ENCODE assay signal across 22 cellular contexts in the genomic region with DNA sequence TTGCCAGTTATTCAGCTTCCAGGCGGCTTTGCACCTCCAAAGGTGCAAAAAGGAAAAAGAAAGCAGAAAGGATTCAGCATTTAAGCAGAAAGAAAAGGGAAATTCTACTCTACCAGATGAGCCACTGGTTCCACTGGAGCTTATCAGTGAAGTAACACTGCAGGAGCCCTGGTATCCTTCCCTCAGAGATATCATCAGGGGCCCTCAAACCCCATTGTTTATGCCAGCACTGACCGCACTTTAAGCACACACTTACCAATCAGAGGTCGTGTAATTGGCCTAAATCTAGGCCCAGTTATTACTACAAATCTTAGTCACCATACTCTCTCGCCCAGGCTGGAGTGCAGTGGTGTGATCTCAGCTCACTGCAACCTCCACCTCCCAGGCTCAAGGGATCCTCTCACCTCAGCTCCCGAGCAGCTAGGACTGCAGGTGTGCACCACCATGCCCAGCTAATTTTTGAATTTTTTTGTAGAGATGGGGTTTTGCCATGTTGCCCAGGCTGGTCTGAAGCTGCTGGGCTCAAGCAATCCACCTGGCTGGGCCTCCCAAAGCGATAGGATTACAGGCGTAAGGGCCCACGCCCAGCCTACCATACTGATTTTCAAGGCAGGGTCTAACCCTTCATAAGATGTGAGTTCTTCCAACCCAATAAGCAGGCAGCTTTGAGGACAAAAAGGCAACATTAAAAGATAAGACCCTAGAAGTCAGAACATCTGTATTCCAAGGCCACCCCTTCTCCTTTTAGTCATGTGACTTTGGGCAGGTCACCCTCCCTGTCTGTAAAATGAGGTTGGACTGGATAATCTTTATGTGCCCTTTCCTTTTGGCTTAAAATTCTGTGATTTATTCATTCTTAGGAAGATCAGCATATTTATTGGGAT.
A peak's percentile ranks its signal among the peaks of the same experiment; 100 is the strongest.
DNase-seq lines count a peak whose midpoint lies in the region; ATAC-seq, FAIRE-seq and TF ChIP-seq lines count a peak whose summit lies in the region.
"Had no signal": no experiment of that assay in that cellular context is flagged by ENCODE, and none has a peak within 500 bp of the region (broad histone marks: within the 10 kb centered on the region; RNA-seq: fewer than 3 reads in every experiment).

No MANE protein-coding gene starts in this region.

- H3K4me1 ChIP-seq in A673 (ENCODE audit: insufficient read depth, low read length, poor library complexity, severe bottlenecking), result peaks cover 36% of the 10 kb centered on the region
- peaks cover 47% of the 10 kb centered on the region for H3K4me1 ChIP-seq in endodermal cell (ENCODE audit: control insufficient read depth, insufficient read depth, low read length)
- peaks cover 20 to 29% of the 10 kb centered on the region in 2 experiments for H3K4me1 ChIP-seq in trophoblast cell (ENCODE audit: control insufficient read depth in 1 of 2, insufficient read depth in 2 of 2, low read length in 2 of 2)
- H3K4me1 ChIP-seq in pancreas, result peaks cover 0 to 2% (median 0%) of the 10 kb centered on the region in 3 donors

- no peak overlapping the region for H3K4me2 ChIP-seq in trophoblast cell (ENCODE audit: low read length)
- H3K4me2 ChIP-seq: GM23338 had no signal

- peaks cover 22% of the 10 kb centered on the region for H3K79me1 ChIP-seq in trophoblast cell (ENCODE audit: low read length)

- BruUV-seq in A673 (replicated peaks; lab: Mats Ljungman, UMichigan), result no TSS peak

- no peak overlapping the region for H2AFZ ChIP-seq in trophoblast cell (ENCODE audit: insufficient read depth, low read length, poor library complexity)
- H2AFZ ChIP-seq: GM23338 had no signal

- H4K12ac ChIP-seq in trophoblast cell (ENCODE audit: low read depth, low read length), result no peak overlapping the region

- H2BK12ac ChIP-seq in trophoblast cell (ENCODE audit: low read length), result no peak overlapping the region

- peaks cover 59% of the 10 kb centered on the region for H3K4me1 Mint-ChIP-seq in endodermal cell
- H3K4me1 Mint-ChIP-seq: activated naive CD4-positive, alpha-beta T cell treated with anti-CD3 and anti-CD28 coated beads, Interleukin-2, amount 50 U/mL, for 24 hours had no signal

- H3K4me3 ChIP-seq in A673 (ENCODE audit: low read depth, low read length, poor library complexity, severe bottlenecking) (no peak overlapping the region), endodermal cell (ENCODE audit: low read length) (no peak overlapping the region), trophoblast cell (ENCODE audit: low read depth, low read length) (no peak overlapping the region), pancreas (no peak overlapping the region)
- H3K4me3 ChIP-seq: GM23338, tibial nerve had no signal

- H3K79me2 ChIP-seq in trophoblast cell (ENCODE audit: control insufficient read depth, insufficient read depth, low read length, poor library complexity), result no peaks in the 10 kb centered on the region

- POLR2A ChIA-PET in A673 (lab: Charles Lee; ENCODE audit: low non-redundant PET), result no interaction called here

- no peak overlapping the region for H3K23ac ChIP-seq in trophoblast cell (ENCODE audit: low read length)

- FAIRE-seq in pancreas (lab: Jason Lieb, UNC), result no peak
- FAIRE-seq: HepG2, TTC549 had no signal

- intact Hi-C loops in A673 (cut with micrococcal nuclease; ENCODE audit: unreplicated experiment) (no loop called here), pancreas (cut with DNase I) (loop anchor here in 1 of 3 donors (10.0 kb wide), 1 partner anchor 60 kb away; no protein-coding TSS in a partner anchor)

- no peak overlapping the region for H4K91ac ChIP-seq in trophoblast cell (ENCODE audit: low read depth, low read length)

- H3K27me3 Mint-ChIP-seq in endodermal cell (ENCODE audit: insufficient read depth), result no peaks in the 10 kb centered on the region
- H3K27me3 Mint-ChIP-seq: activated naive CD4-positive, alpha-beta T cell treated with anti-CD3 and anti-CD28 coated beads, Interleukin-2, amount 50 U/mL, for 24 hours; CD4-positive, alpha-beta T cell; natural killer cell treated with Interleukin-12 subunit alpha and Interleukin-12 subunit beta and Interleukin-15 and Interleukin-18, amount 100 ng/mL, for 72 hours had no signal

- no peak overlapping the region for H2BK5ac ChIP-seq in trophoblast cell (ENCODE audit: low read depth, low read length, poor library complexity)

- peak overlapping the region; percentile 6 for H3K4me3 Mint-ChIP-seq in endodermal cell
- H3K4me3 Mint-ChIP-seq: activated naive CD4-positive, alpha-beta T cell treated with anti-CD3 and anti-CD28 coated beads, Interleukin-2, amount 50 U/mL, for 24 hours; activated T-cell treated with anti-CD3 and anti-CD28 coated beads, Interleukin-2, amount 50 U/mL, for 4 hours; CD4-positive, alpha-beta T cell; GM23338; natural killer cell treated with Interleukin-12 subunit alpha and Interleukin-12 subunit beta and Interleukin-15 and Interleukin-18, amount 100 ng/mL, for 72 hours had no signal

- peaks cover 2% of the 10 kb centered on the region for H3K36me3 Mint-ChIP-seq in endodermal cell (ENCODE audit: low read depth)

- ATAC-seq in pancreas, result no peak
- ATAC-seq: activated T-cell treated with anti-CD3 and anti-CD28 coated beads, Interleukin-2, amount 50 U/mL, for 4 hours; GM23338 had no signal

- H3K9ac ChIP-seq in endodermal cell (ENCODE audit: extremely low read depth, low read length, poor library complexity, severe bottlenecking) (no peak overlapping the region), trophoblast cell (ENCODE audit: low read length) (no peak overlapping the region)

- CTCF ChIA-PET in A673 (lab: Charles Lee), result interaction anchor here (0.5 kb wide), 1 partner anchor 330 kb away, joined by 3 read pairs; no protein-coding TSS in a partner anchor

- H3K9me3 ChIP-seq in A673 (ENCODE audit: low read depth, low read length, poor library complexity, severe bottlenecking) (no peaks in the 10 kb centered on the region), endodermal cell (ENCODE audit: control insufficient read depth, low read length) (no peaks in the 10 kb centered on the region), trophoblast cell (ENCODE audit: insufficient read depth, low read depth, low read length) (no peaks in the 10 kb centered on the region), pancreas (no peaks in the 10 kb centered on the region)
- H3K9me3 ChIP-seq: tibial nerve had no signal

- WGBS in endodermal cell (ENCODE audit: insufficient coverage in 1 of 2, insufficient read length in 1 of 2), 2 experiments, result 81 to 93% methylated on average over 4 to 8 of the region's 8 CpGs
- WGBS in trophoblast cell (ENCODE audit: extremely low coverage, insufficient coverage, insufficient read length), result no CpG with 5 or more reads among the region's 8 CpGs
- WGBS in pancreas, 2 donors, result 89 to 95% methylated on average over 8 of the region's 8 CpGs

- H3K36me3 ChIP-seq in A673 (ENCODE audit: insufficient read depth, low read length, poor library complexity, severe bottlenecking), result no peaks in the 10 kb centered on the region
- H3K36me3 ChIP-seq in endodermal cell (ENCODE audit: control insufficient read depth, insufficient read depth, low read length), result no peaks in the 10 kb centered on the region
- H3K36me3 ChIP-seq in trophoblast cell (ENCODE audit: control insufficient read depth in 1 of 2, insufficient read depth in 2 of 2, low read length in 2 of 2), result no peaks in the 10 kb centered on the region
- peaks cover 0 to 9% (median 4%) of the 10 kb centered on the region in 3 donors for H3K36me3 ChIP-seq in pancreas
- H3K36me3 ChIP-seq: brain microvascular endothelial cell had no signal

- no peak overlapping the region for H2BK120ac ChIP-seq in trophoblast cell (ENCODE audit: insufficient read depth, low read length, poor library complexity)

- H3K27me3 ChIP-seq in A673 (replicated peaks; ENCODE audit: insufficient read depth, low read depth, low read length, poor library complexity) (no peaks in the 10 kb centered on the region), endodermal cell (ENCODE audit: control insufficient read depth, insufficient read depth, low read length, poor library complexity, severe bottlenecking) (no peaks in the 10 kb centered on the region), trophoblast cell (ENCODE audit: insufficient read depth, low read length) (no peaks in the 10 kb centered on the region), pancreas (no peaks in the 10 kb centered on the region)
- H3K27me3 ChIP-seq: brain microvascular endothelial cell, tibial nerve had no signal

- H3K14ac ChIP-seq in trophoblast cell (ENCODE audit: low read length), result no peak overlapping the region

- H3K27ac ChIP-seq in A673 (ENCODE audit: low read depth, low read length, poor library complexity, severe bottlenecking) (peak overlapping the region; percentile 71), endodermal cell (ENCODE audit: low read depth, low read length) (no peak overlapping the region), trophoblast cell (ENCODE audit: low read depth, low read length) (no peak overlapping the region), pancreas (peak overlapping the region in 1 of 4 donors; percentile 65)
- H3K27ac ChIP-seq: brain microvascular endothelial cell had no signal

- no peak overlapping the region for H4K8ac ChIP-seq in trophoblast cell (ENCODE audit: low read depth, low read length)

- DNase-seq in A673 (ENCODE audit: low spot score) (no peak), M059J (ENCODE audit: low read depth) (peak; percentile 80), endodermal cell (no peak), trophoblast cell (no peak), pancreas (no peak), NCI-H1105 (lab: John Stamatoyannopoulos, UW) (no peak), KG1 (lab: John Stamatoyannopoulos, UW) (no peak)
- no peak for DNase-seq in stimulated activated CD4-positive, alpha-beta T cell treated with anti-CD3 and anti-CD28 coated beads, Interleukin-15, amount 100 ng/mL, for 24 hours
- DNase-seq: ACHN; activated T-cell treated with anti-CD3 and anti-CD28 coated beads, Interleukin-2, amount 50 U/mL, for 4 hours; brain microvascular endothelial cell; CD4-positive, alpha-beta T cell; NCI-H187 treated with DMSO at 0.1 percent for 48 hours; NCI-H446; NK-92 treated with Interleukin-12 subunit alpha and Interleukin-12 subunit beta, amount 100 ng/mL, for 24 hours; RPMI8226 had no signal

- no peak overlapping the region for H3K18ac ChIP-seq in trophoblast cell (ENCODE audit: low read length)

- no peak overlapping the region for H3K4ac ChIP-seq in trophoblast cell (ENCODE audit: low read depth, low read length)

- peak overlapping the region; percentile 31 for H3K27ac Mint-ChIP-seq in endodermal cell
- H3K27ac Mint-ChIP-seq: activated naive CD4-positive, alpha-beta T cell treated with anti-CD3 and anti-CD28 coated beads, Interleukin-2, amount 50 U/mL, for 24 hours; CD4-positive, alpha-beta T cell; GM23338 had no signal

- TF ChIP-seq CTCF in A673 (conservative IDR thresholded peaks at IDR 0.05; ENCODE audit: low read depth, low read length), result no peak
- no peak for TF ChIP-seq CTCF in endodermal cell (conservative IDR thresholded peaks at IDR 0.05)
- no peak for TF ChIP-seq CTCF in pancreas (IDR thresholded peaks at IDR 0.05)

- peak overlapping the region; percentile 19 for H2AK5ac ChIP-seq in trophoblast cell (ENCODE audit: low read length)

- no peaks in the 10 kb centered on the region for H3K9me3 Mint-ChIP-seq in endodermal cell
- H3K9me3 Mint-ChIP-seq: activated naive CD4-positive, alpha-beta T cell treated with anti-CD3 and anti-CD28 coated beads, Interleukin-2, amount 50 U/mL, for 24 hours; activated T-cell treated with anti-CD3 and anti-CD28 coated beads, Interleukin-2, amount 50 U/mL, for 4 hours; CD4-positive, alpha-beta T cell; GM23338; natural killer cell treated with Interleukin-12 subunit alpha and Interleukin-12 subunit beta and Interleukin-15 and Interleukin-18, amount 100 ng/mL, for 72 hours had no signal
